Comparison of ENCODE assay signal across 7 cellular contexts in genomic region chr3:67000006-67000405, GRCh38. TPM values are rescaled to one million over a fixed set of nuclear protein-coding genes. Genes with fewer than 3 reads are reported as not detected.
DNase-seq lines count a peak whose midpoint lies in the region; ATAC-seq and TF ChIP-seq lines count a peak whose summit lies in the region.

No MANE protein-coding gene starts in this region.

- no peak overlapping the region for H3K4me3 ChIP-seq in lower leg skin (ENCODE audit: low read depth, poor library complexity, severe bottlenecking)

- DNase-seq in NOMO-1 treated with DMSO at 0.1 percent for 48 hours (lab: John Stamatoyannopoulos, UW; ENCODE audit: unreplicated experiment): peak; percentile 96
- DNase-seq in kidney tubule cell (ENCODE audit: low spot score): peak; percentile 80
- no peak for DNase-seq in lower leg skin (ENCODE audit: low spot score in 2 of 2)
- DNase-seq in NCI-H1092 treated with DMSO at 0.1 percent for 48 hours (lab: John Stamatoyannopoulos, UW): no peak
- DNase-seq in effector CD4-positive, alpha-beta T cell: no peak

- TF ChIP-seq POLR2A in lower leg skin (IDR thresholded peaks at IDR 0.05): no peak

- WGBS in lower leg skin, 2 donors: 58% methylated on average over 2 of the region's 2 CpGs

- TF ChIP-seq CTCF in lower leg skin (IDR thresholded peaks at IDR 0.05): no peak

- peak; percentile 65 for ATAC-seq in GM18868 (IDR thresholded peaks at IDR 0.05; ENCODE audit: unreplicated experiment)
- peak; percentile 36 for ATAC-seq in HG02759 (IDR thresholded peaks at IDR 0.05; ENCODE audit: unreplicated experiment)

- intact Hi-C loops in lower leg skin (cut with DNase I; ENCODE audit: low total_unique reads): no loop called here

RNA-seq across cellular contexts. Expression of gene KBTBD8, which starts 1.9 kb away (rescaled TPM):
- total RNA-seq in lower leg skin: 1 to 10 TPM in 1 of 4 donors, under 1 TPM in 3; 0.13 to 3.0 (median 0.65) TPM

Comparison
In these comparisons a context has a peak if more than half of its experiments do, and no peak if none do; other contexts are left out.
1. DNase-seq: peak in NOMO-1 treated with DMSO at 0.1 percent for 48 hours (single experiment) and kidney tubule cell (single experiment); none in lower leg skin (0 of 2), NCI-H1092 treated with DMSO at 0.1 percent for 48 hours (single experiment) and effector CD4-positive, alpha-beta T cell (single experiment).